In genomic region chr7:7118822-7119221, GRCh38 we compare ENCODE assay signal across 2 cellular contexts.
TF ChIP-seq lines count a peak whose summit lies in the region.

No MANE protein-coding gene starts in this region.

TF ChIP-seq in GM23338, 12 proteins besides CTCF, POLR2A, EP300 and RAD21:
- TF ChIP-seq ETS1 (IDR thresholded peaks at IDR 0.05) = no peak
- no peak for TF ChIP-seq STAT1 (IDR thresholded peaks at IDR 0.05; ENCODE audit: unreplicated experiment)
- no peak for TF ChIP-seq CREB1 (CRISPR knock-in tag; IDR thresholded peaks at IDR 0.05; ENCODE audit: low read depth)
- no peak for TF ChIP-seq NANOG (IDR thresholded peaks at IDR 0.05; ENCODE audit: borderline replicate concordance)
- TF ChIP-seq JUNB (IDR thresholded peaks at IDR 0.05; ENCODE audit: unreplicated experiment) = no peak

TF ChIP-seq in WTC11, 78 proteins besides CTCF, POLR2A, EP300 and RAD21 (continued from another document):
- TF ChIP-seq ZMAT4 (CRISPR knock-in tag; IDR thresholded peaks at IDR 0.05) = no peak
- TF ChIP-seq GABPB1 (CRISPR knock-in tag; IDR thresholded peaks at IDR 0.05) = 0 out of 2 replicates have a peak, but pooled peaks have one; percentile 42
